Comparison of ENCODE assay signal across 31 cellular contexts in genomic region chr10:7518693-7519092, GRCh38.
"Had no signal": no experiment of that assay in that cellular context is flagged by ENCODE, and none has a peak within 500 bp of the region (broad histone marks: within the 10 kb centered on the region; RNA-seq: fewer than 3 reads in every experiment).

No MANE protein-coding gene starts in this region.

- H3K4me1 Mint-ChIP-seq: activated T-helper 17 cell treated with anti-CD3 and anti-CD28 coated beads, Interleukin-2, amount 50 U/mL, for 72 hours had no signal

- DNase-seq: activated B cell treated with CpG ODN at 0.5 μM for 24 hours; activated CD4-positive, alpha-beta T cell treated with anti-CD3 and anti-CD28 coated beads for 48 hours; activated CD4-positive, alpha-beta T cell treated with anti-CD3 and anti-CD28 coated beads, Interleukin-2, amount 50 U/mL, for 1 hour; activated CD4-positive, alpha-beta T cell treated with anti-CD3 and anti-CD28 coated beads, Interleukin-2, amount 50 U/mL, for 48 hours; activated CD8-positive, alpha-beta memory T cell treated with anti-CD3 and anti-CD28 coated beads for 24 hours; activated CD8-positive, alpha-beta T cell treated with anti-CD3 and anti-CD28 coated beads for 36 hours; activated effector memory CD4-positive, alpha-beta T cell treated with Interleukin-2 at 50 U/mL for 16 hours; activated gamma-delta T cell treated with Interleukin-2 at 50 U/mL for 16 hours; activated naive CD4-positive, alpha-beta T cell treated with anti-CD3 and anti-CD28 coated beads, Interleukin-2, amount 50 U/mL, for 16 hours; activated naive CD4-positive, alpha-beta T cell treated with Interleukin-2 at 50 U/mL for 16 hours; activated T-cell treated with anti-CD3 and anti-CD28 coated beads, Interleukin-2, amount 50 U/mL, for 4 hours; amniotic stem cell; anterior cingulate cortex; brain microvascular endothelial cell; dorsolateral prefrontal cortex; effector memory CD4-positive, alpha-beta T cell; erythroblast; gastrocnemius medialis; glutamatergic neuron; heart left ventricle; T1000; WERI-Rb-1 had no signal

- H3K36me3 Mint-ChIP-seq: activated naive CD8-positive, alpha-beta T cell had no signal

- H3K4me3 ChIP-seq: coronary artery, esophagus muscularis mucosa, gastrocnemius medialis, heart left ventricle had no signal

- H3K9me3 Mint-ChIP-seq: activated B cell treated with CpG ODN at 0.5 μM for 24 hours; activated T-cell treated with anti-CD3 and anti-CD28 coated beads, Interleukin-2, amount 50 U/mL, for 4 hours; activated T-helper 17 cell treated with anti-CD3 and anti-CD28 coated beads, Interleukin-2, amount 50 U/mL, for 72 hours; central memory CD8-positive, alpha-beta T cell; T-helper 2 cell treated with Interferon-gamma antibody and Interleukin-4, amounts not matched to agents 5 μg/mL and 100 μg/mL, for 36 hours had no signal

- H3K9me3 ChIP-seq: esophagus muscularis mucosa, gastrocnemius medialis, heart left ventricle had no signal

- H3K27me3 Mint-ChIP-seq: activated B cell treated with CpG ODN at 0.5 μM for 24 hours; activated CD8-positive, alpha-beta T cell treated with anti-CD3 and anti-CD28 coated beads for 36 hours; activated naive CD8-positive, alpha-beta T cell; activated T-helper 17 cell treated with anti-CD3 and anti-CD28 coated beads, Interleukin-2, amount 50 U/mL, for 72 hours; central memory CD8-positive, alpha-beta T cell; dendritic cell treated with granulocyte-macrophage colony-stimulating factor and Interleukin-4, amounts not matched to agents 40 ng/mL and 50 ng/mL, for 4 days had no signal

- H3K36me3 ChIP-seq: brain microvascular endothelial cell, esophagus muscularis mucosa, gastrocnemius medialis, heart left ventricle, WERI-Rb-1 had no signal

- H3K27me3 ChIP-seq: brain microvascular endothelial cell had no signal

- H3K4me1 ChIP-seq: esophagus muscularis mucosa, foreskin keratinocyte, gastrocnemius medialis had no signal

- H3K27ac ChIP-seq: brain microvascular endothelial cell, coronary artery, esophagus muscularis mucosa, foreskin keratinocyte, gastrocnemius medialis, heart left ventricle, WERI-Rb-1 had no signal

- ATAC-seq: activated CD4-positive, CD25-positive, alpha-beta regulatory T cell treated with anti-CD3 and anti-CD28 coated beads, Interleukin-2, amount 50 U/mL, for 24 hours; activated T-cell treated with anti-CD3 and anti-CD28 coated beads, Interleukin-2, amount 50 U/mL, for 4 hours; activated T-helper 17 cell treated with anti-CD3 and anti-CD28 coated beads, Interleukin-2, amount 50 U/mL, for 72 hours; gastrocnemius medialis; heart left ventricle had no signal

- H3K4me3 Mint-ChIP-seq: activated B cell treated with CpG ODN at 0.5 μM for 24 hours; activated CD8-positive, alpha-beta T cell treated with anti-CD3 and anti-CD28 coated beads for 36 hours; activated naive CD8-positive, alpha-beta T cell; activated T-cell treated with anti-CD3 and anti-CD28 coated beads, Interleukin-2, amount 50 U/mL, for 4 hours; activated T-helper 17 cell treated with anti-CD3 and anti-CD28 coated beads, Interleukin-2, amount 50 U/mL, for 72 hours; central memory CD8-positive, alpha-beta T cell; dendritic cell treated with granulocyte-macrophage colony-stimulating factor and Interleukin-4, amounts not matched to agents 40 ng/mL and 50 ng/mL, for 4 days; T-helper 2 cell treated with Interferon-gamma antibody and Interleukin-4, amounts not matched to agents 5 μg/mL and 100 μg/mL, for 36 hours had no signal

- H3K27ac Mint-ChIP-seq: activated B cell treated with CpG ODN at 0.5 μM for 24 hours; activated CD8-positive, alpha-beta T cell treated with anti-CD3 and anti-CD28 coated beads for 36 hours; activated naive CD8-positive, alpha-beta T cell; activated T-helper 17 cell treated with anti-CD3 and anti-CD28 coated beads, Interleukin-2, amount 50 U/mL, for 72 hours; dendritic cell treated with granulocyte-macrophage colony-stimulating factor and Interleukin-4, amounts not matched to agents 40 ng/mL and 50 ng/mL, for 4 days had no signal
